In genomic region chr5:39399135-39400036, GRCh38 we compare ENCODE assay signal across 9 cellular contexts. TPM values are rescaled to one million over a fixed set of nuclear protein-coding genes. Genes with fewer than 3 reads are reported as not detected.
A peak's percentile ranks its signal among the peaks of the same experiment; 100 is the strongest.
DNase-seq lines count a peak whose midpoint lies in the region; ATAC-seq, FAIRE-seq and TF ChIP-seq lines count a peak whose summit lies in the region.
"Had no signal": no experiment of that assay in that cellular context is flagged by ENCODE, and none has a peak within 500 bp of the region (broad histone marks: within the 10 kb centered on the region; RNA-seq: fewer than 3 reads in every experiment).

No MANE protein-coding gene starts in this region.

- H3K27ac ChIP-seq in PC-9: peak overlapping the region; percentile 90

- no peaks in the 10 kb centered on the region for H3K27me3 Mint-ChIP-seq in natural killer cell treated with Interleukin-12 subunit alpha and Interleukin-12 subunit beta and Interleukin-15 and Interleukin-18, amount 100 ng/mL, for 72 hours
- no peaks in the 10 kb centered on the region for H3K27me3 Mint-ChIP-seq in glutamatergic neuron (ENCODE audit: unreplicated experiment)

- H3K36me3 Mint-ChIP-seq in natural killer cell treated with Interleukin-12 subunit alpha and Interleukin-12 subunit beta and Interleukin-15 and Interleukin-18, amount 100 ng/mL, for 72 hours: no peaks in the 10 kb centered on the region
- H3K36me3 Mint-ChIP-seq in glutamatergic neuron (ENCODE audit: unreplicated experiment): no peaks in the 10 kb centered on the region
- H3K36me3 Mint-ChIP-seq: activated naive CD4-positive, alpha-beta T cell treated with anti-CD3 and anti-CD28 coated beads, Interleukin-2, amount 50 U/mL, for 72 hours had no signal

- FAIRE-seq in GM19239 (lab: Jason Lieb, UNC): no peak

- no peak for TF ChIP-seq CTCF in BJ (IDR thresholded peaks at IDR 0.05; ENCODE audit: insufficient read depth, low read depth, low read length)
- TF ChIP-seq CTCF in PC-9 (conservative IDR thresholded peaks at IDR 0.05): no peak
- TF ChIP-seq CTCF in epithelial cell of proximal tubule (conservative IDR thresholded peaks at IDR 0.05; ENCODE audit: low read depth, low read length): no peak
- TF ChIP-seq CTCF in glutamatergic neuron (IDR thresholded peaks at IDR 0.05; ENCODE audit: partially characterized antibody, unreplicated experiment): no peak

- H3K36me3 ChIP-seq in BJ (ENCODE audit: control insufficient read depth, insufficient read depth, low read length) (peaks cover 8% of the 10 kb centered on the region), PC-9 (ENCODE audit: low read depth) (no peaks in the 10 kb centered on the region; the same call in 1 of the 2 replicates)

- H3K27ac Mint-ChIP-seq in natural killer cell treated with Interleukin-12 subunit alpha and Interleukin-12 subunit beta and Interleukin-15 and Interleukin-18, amount 100 ng/mL, for 72 hours: peak overlapping the region; percentile 75 to 99
- H3K27ac Mint-ChIP-seq in glutamatergic neuron (ENCODE audit: unreplicated experiment): no peak overlapping the region
- H3K27ac Mint-ChIP-seq: activated naive CD4-positive, alpha-beta T cell treated with anti-CD3 and anti-CD28 coated beads, Interleukin-2, amount 50 U/mL, for 72 hours had no signal

- peak overlapping the region; percentile 69 for H3K4me3 Mint-ChIP-seq in natural killer cell treated with Interleukin-12 subunit alpha and Interleukin-12 subunit beta and Interleukin-15 and Interleukin-18, amount 100 ng/mL, for 72 hours
- H3K4me3 Mint-ChIP-seq in glutamatergic neuron (ENCODE audit: unreplicated experiment): no peak overlapping the region

- POLR2A ChIA-PET in BJ (lab: Charles Lee): interaction anchor here (0.6 to 2.3 kb wide), 3 partner anchors 12 to 25 kb away, joined by 3 to 20 read pairs (median 6); partner anchors contain the start of gene DAB2
- POLR2A ChIA-PET in PC-9 (lab: Charles Lee; ENCODE audit: unreplicated experiment): interaction anchor here (0.5 to 1.1 kb wide), 6 partner anchors 24 to 1505 kb away, joined by 3 to 22 read pairs (median 6); partner anchors contain the start of gene DAB2

- DNase-seq in BJ (ENCODE audit: low read depth) (peak; percentile 96), PC-9 (peak; percentile 60 to 97), epithelial cell of proximal tubule (ENCODE audit: low read depth) (peak; percentile 98), GM19239 (ENCODE audit: insufficient read length, low spot score) (no peak), iPS-NIHi7 (ENCODE audit: extremely low spot score) (no peak), glutamatergic neuron (no peak), NCI-H187 (lab: John Stamatoyannopoulos, UW) (no peak)
- DNase-seq in natural killer cell treated with Interleukin-12 subunit alpha and Interleukin-12 subunit beta and Interleukin-15 and Interleukin-18, amount 100 ng/mL, for 72 hours (ENCODE audit: low spot score): no peak

- H3K79me2 ChIP-seq in PC-9 (ENCODE audit: low read depth): no peaks in the 10 kb centered on the region

- no peaks in the 10 kb centered on the region for H3K9me3 Mint-ChIP-seq in natural killer cell treated with Interleukin-12 subunit alpha and Interleukin-12 subunit beta and Interleukin-15 and Interleukin-18, amount 100 ng/mL, for 72 hours
- no peaks in the 10 kb centered on the region for H3K9me3 Mint-ChIP-seq in glutamatergic neuron (ENCODE audit: unreplicated experiment)
- H3K9me3 Mint-ChIP-seq: activated naive CD4-positive, alpha-beta T cell treated with anti-CD3 and anti-CD28 coated beads, Interleukin-2, amount 50 U/mL, for 72 hours had no signal

- BruUV-seq in PC-9 (replicated peaks; lab: Mats Ljungman, UMichigan): TSS peak; percentile 61

- H3K4me2 ChIP-seq in PC-9: peak overlapping the region; percentile 26

- H3K27me3 ChIP-seq in BJ (ENCODE audit: control insufficient read depth, insufficient read depth, low read length) (no peaks in the 10 kb centered on the region), PC-9 (ENCODE audit: insufficient read depth, low read depth) (no peaks in the 10 kb centered on the region)

- H3F3A ChIP-seq in PC-9 (ENCODE audit: insufficient read depth, low read depth): peaks cover 15% of the 10 kb centered on the region

- H3K9me2 ChIP-seq in PC-9 (ENCODE audit: insufficient read depth): no peaks in the 10 kb centered on the region

- peaks cover 31% of the 10 kb centered on the region for H3K4me1 ChIP-seq in PC-9 (replicated peaks; ENCODE audit: insufficient read depth)

- CTCF ChIA-PET in BJ (lab: Yijun Ruan, JAX): interaction anchor here (0.6 to 5.4 kb wide), 7 partner anchors 22 to 324 kb away, joined by 3 to 27 read pairs (median 3); no protein-coding TSS in a partner anchor
- CTCF ChIA-PET in PC-9 (lab: Charles Lee): interaction anchor here (0.6 to 2.2 kb wide), 7 partner anchors 14 to 1986 kb away, joined by 3 to 16 read pairs (median 5); partner anchors contain the start of gene DAB2

- peaks cover 39 to 40% of the 10 kb centered on the region in 2 donors for H3K4me1 Mint-ChIP-seq in natural killer cell treated with Interleukin-12 subunit alpha and Interleukin-12 subunit beta and Interleukin-15 and Interleukin-18, amount 100 ng/mL, for 72 hours (ENCODE audit: low read depth in 2 of 2)
- H3K4me1 Mint-ChIP-seq in glutamatergic neuron (ENCODE audit: low read depth, unreplicated experiment): no peaks in the 10 kb centered on the region

- H3K4me3 ChIP-seq in BJ (ENCODE audit: low read depth, low read length): no peak overlapping the region
- no peak overlapping the region for H3K4me3 ChIP-seq in PC-9
- H3K4me3 ChIP-seq in epithelial cell of proximal tubule (ENCODE audit: low read depth, low read length): no peak overlapping the region

- intact Hi-C loops in PC-9 (cut with micrococcal nuclease; ENCODE audit: unreplicated experiment): loop anchor here (1.0 kb wide), 1 partner anchor 25 kb away; the partner anchor contains the start of gene DAB2

- H2AFZ ChIP-seq in PC-9: peak overlapping the region; percentile 24

- H3K9me3 ChIP-seq in PC-9 (ENCODE audit: insufficient read depth, low read depth): peaks cover 9% of the 10 kb centered on the region; the same call in 1 of the 2 replicates

- H4K20me1 ChIP-seq in PC-9 (ENCODE audit: insufficient read depth): no peaks in the 10 kb centered on the region

- peak; percentile 76 to 82 for ATAC-seq in natural killer cell treated with Interleukin-12 subunit alpha and Interleukin-12 subunit beta and Interleukin-15 and Interleukin-18, amount 100 ng/mL, for 72 hours

RNA-seq across cellular contexts. Expression of gene DAB2, which starts 25.4 kb away (rescaled TPM):
- polyA plus RNA-seq in BJ (2011; rRNA removed): 168 and 181 TPM in 2 replicates
- polyA minus RNA-seq in BJ (2011; rRNA and poly(A)+ RNA removed): 151 and 166 TPM in 2 replicates
- total RNA-seq in PC-9 (2021) (21.0 and 25.8 TPM in 2 replicates), epithelial cell of proximal tubule (13.2 and 16.6 TPM in 2 replicates), glutamatergic neuron (ENCODE audit: unreplicated experiment) (1.4 TPM)
- 1 to 10 TPM; 4.0 to 8.5 TPM for total RNA-seq in natural killer cell treated with Interleukin-12 subunit alpha and Interleukin-12 subunit beta and Interleukin-15 and Interleukin-18, amount 100 ng/mL, for 72 hours

RNA-seq across cellular contexts. Expression of gene C9, which starts 35.1 kb away (rescaled TPM):
- polyA plus RNA-seq in BJ (2011; rRNA removed): not detected in 2 replicates
- polyA minus RNA-seq in BJ (2011; rRNA and poly(A)+ RNA removed): not detected in 2 replicates
- not detected in 2 replicates for total RNA-seq in PC-9 (2021)
- not detected in 2 replicates for total RNA-seq in epithelial cell of proximal tubule
- not detected for total RNA-seq in natural killer cell treated with Interleukin-12 subunit alpha and Interleukin-12 subunit beta and Interleukin-15 and Interleukin-18, amount 100 ng/mL, for 72 hours
- total RNA-seq in glutamatergic neuron (ENCODE audit: unreplicated experiment): not detected
- total RNA-seq: activated naive CD4-positive, alpha-beta T cell treated with anti-CD3 and anti-CD28 coated beads, Interleukin-2, amount 50 U/mL, for 72 hours had no signal

Comparison
In these comparisons a context has a peak if more than half of its experiments do, and no peak if none do; other contexts are left out.
1. DNase-seq: peak in BJ (single experiment), PC-9 (2 of 2) and epithelial cell of proximal tubule (single experiment); none in natural killer cell treated with Interleukin-12 subunit alpha and Interleukin-12 subunit beta and Interleukin-15 and Interleukin-18, amount 100 ng/mL, for 72 hours (single experiment), GM19239 (single experiment), iPS-NIHi7 (single experiment), glutamatergic neuron (single experiment) and NCI-H187 (0 of 2).